Comparison of ENCODE assay signal across 8 cellular contexts in genomic region chr10:112184379-112184778, GRCh38. TPM values are rescaled to one million over a fixed set of nuclear protein-coding genes. Genes with fewer than 3 reads are reported as not detected.
DNase-seq lines count a peak whose midpoint lies in the region; ATAC-seq, FAIRE-seq and TF ChIP-seq lines count a peak whose summit lies in the region.

No MANE protein-coding gene starts in this region.

- peaks cover 23% of the 10 kb centered on the region for H3K4me1 Mint-ChIP-seq in activated T-cell treated with anti-CD3 and anti-CD28 coated beads, Interleukin-2, amount 50 U/mL, for 4 hours (ENCODE audit: low read depth)
- H3K4me1 Mint-ChIP-seq in activated T-helper 1 cell treated with anti-CD3 and anti-CD28 coated beads, Interleukin-12 subunit alpha, Interleukin-12 subunit beta, Interleukin-2, Interleukin-4 antibody, amounts not matched to agents 30 ng/mL and 10 ng/mL and 1 ng/mL, durations not matched to agents 14 hours and 24 hours and 36 hours (ENCODE audit: low read depth), result peaks cover 34% of the 10 kb centered on the region

- H3K27me3 ChIP-seq in tibial artery, result no peaks in the 10 kb centered on the region

- no peaks in the 10 kb centered on the region for H3K9me3 ChIP-seq in kidney (ENCODE audit: control insufficient read depth in 1 of 2, low read length in 2 of 2)
- no peaks in the 10 kb centered on the region for H3K9me3 ChIP-seq in tibial artery

- peaks cover 9% of the 10 kb centered on the region for H3K27me3 Mint-ChIP-seq in activated T-cell treated with anti-CD3 and anti-CD28 coated beads, Interleukin-2, amount 50 U/mL, for 4 hours (ENCODE audit: low read depth)
- H3K27me3 Mint-ChIP-seq in activated T-helper 1 cell treated with anti-CD3 and anti-CD28 coated beads, Interleukin-12 subunit alpha, Interleukin-12 subunit beta, Interleukin-2, Interleukin-4 antibody, amounts not matched to agents 30 ng/mL and 10 ng/mL and 1 ng/mL, durations not matched to agents 14 hours and 24 hours and 36 hours (ENCODE audit: insufficient read depth), result peaks cover 4% of the 10 kb centered on the region

- H3K36me3 ChIP-seq in kidney (ENCODE audit: control insufficient read depth in 1 of 2, insufficient read depth in 2 of 2, low read length in 2 of 2), result no peaks in the 10 kb centered on the region
- H3K36me3 ChIP-seq in tibial artery, result peaks cover 5 to 14% (median 7%) of the 10 kb centered on the region in 3 donors

- TF ChIP-seq CTCF in kidney (IDR thresholded peaks at IDR 0.05; ENCODE audit: borderline replicate concordance, extremely low read depth, insufficient read depth) (no peak), tibial artery (IDR thresholded peaks at IDR 0.05) (no peak)

- intact Hi-C loops in activated T-helper 1 cell treated with anti-CD3 and anti-CD28 coated beads, Interleukin-12 subunit alpha, Interleukin-12 subunit beta, Interleukin-2, Interleukin-4 antibody, amounts not matched to agents 30 ng/mL and 10 ng/mL and 1 ng/mL, durations not matched to agents 14 hours and 24 hours and 36 hours (cut with micrococcal nuclease), result loop anchor here (5.0 to 10.0 kb wide), 3 partner anchors 193 to 1572 kb away; partner anchors contain the start of genes BBIP1 and SHOC2
- intact Hi-C loops in kidney (cut with DNase I) (no loop called here), tibial artery (cut with DNase I; ENCODE audit: low total_unique reads) (loop anchor here (5.0 kb wide), 1 partner anchor 128 kb away; no protein-coding TSS in a partner anchor)

- no peak for DNase-seq in activated T-cell treated with anti-CD3 and anti-CD28 coated beads, Interleukin-2, amount 50 U/mL, for 4 hours
- DNase-seq in activated T-cell treated with anti-CD3 and anti-CD28 coated beads, Interleukin-2, amount 50 U/mL, for 48 hours, result no peak
- DNase-seq in activated T-helper 1 cell treated with anti-CD3 and anti-CD28 coated beads, Interleukin-12 subunit alpha, Interleukin-12 subunit beta, Interleukin-2, Interleukin-4 antibody, amounts not matched to agents 30 ng/mL and 10 ng/mL and 1 ng/mL, durations not matched to agents 14 hours and 24 hours and 36 hours (ENCODE audit: low spot score), result no peak
- DNase-seq in kidney (no peak), tibial artery (no peak), AG20443 (ENCODE audit: low spot score) (no peak), Ammon's horn (ENCODE audit: low spot score) (no peak), T-helper 9 cell (no peak)

- H3K36me3 Mint-ChIP-seq in activated T-cell treated with anti-CD3 and anti-CD28 coated beads, Interleukin-2, amount 50 U/mL, for 4 hours (ENCODE audit: insufficient read depth), result peaks cover 9% of the 10 kb centered on the region
- peaks cover 4% of the 10 kb centered on the region for H3K36me3 Mint-ChIP-seq in activated T-helper 1 cell treated with anti-CD3 and anti-CD28 coated beads, Interleukin-12 subunit alpha, Interleukin-12 subunit beta, Interleukin-2, Interleukin-4 antibody, amounts not matched to agents 30 ng/mL and 10 ng/mL and 1 ng/mL, durations not matched to agents 14 hours and 24 hours and 36 hours (ENCODE audit: low read depth)

- H3K9ac ChIP-seq in kidney (ENCODE audit: low read length in 2 of 2), result peak overlapping the region; percentile 82 to 83

- no peak for ATAC-seq in activated T-cell treated with anti-CD3 and anti-CD28 coated beads, Interleukin-2, amount 50 U/mL, for 4 hours

- H3K4me1 ChIP-seq in kidney (ENCODE audit: control insufficient read depth in 1 of 2, insufficient read depth in 1 of 2, low read depth in 1 of 2, low read length in 2 of 2) (peaks cover 9 to 12% of the 10 kb centered on the region in 2 donors), tibial artery (peaks cover 0 to 30% (median 10%) of the 10 kb centered on the region in 4 donors)

- no peak overlapping the region for H3K27ac Mint-ChIP-seq in activated T-helper 1 cell treated with anti-CD3 and anti-CD28 coated beads, Interleukin-12 subunit alpha, Interleukin-12 subunit beta, Interleukin-2, Interleukin-4 antibody, amounts not matched to agents 30 ng/mL and 10 ng/mL and 1 ng/mL, durations not matched to agents 14 hours and 24 hours and 36 hours

- H3K4me3 Mint-ChIP-seq in activated T-cell treated with anti-CD3 and anti-CD28 coated beads, Interleukin-2, amount 50 U/mL, for 4 hours, result peak overlapping the region; percentile 91
- H3K4me3 Mint-ChIP-seq in activated T-helper 1 cell treated with anti-CD3 and anti-CD28 coated beads, Interleukin-12 subunit alpha, Interleukin-12 subunit beta, Interleukin-2, Interleukin-4 antibody, amounts not matched to agents 30 ng/mL and 10 ng/mL and 1 ng/mL, durations not matched to agents 14 hours and 24 hours and 36 hours, result peak overlapping the region; percentile 86

- H3K27ac ChIP-seq in kidney (ENCODE audit: low read depth in 2 of 2, low read length in 2 of 2) (no peak overlapping the region), tibial artery (peak overlapping the region; percentile 79)

- peak overlapping the region; percentile 88 to 100 for H3K4me3 ChIP-seq in kidney (ENCODE audit: low read length in 2 of 2)
- peak overlapping the region; percentile 89 to 93 for H3K4me3 ChIP-seq in tibial artery

- no peak for FAIRE-seq in kidney (lab: Jason Lieb, UNC)

- H3K9me3 Mint-ChIP-seq in activated T-cell treated with anti-CD3 and anti-CD28 coated beads, Interleukin-2, amount 50 U/mL, for 4 hours, result peaks cover 5% of the 10 kb centered on the region
- peaks cover 9% of the 10 kb centered on the region for H3K9me3 Mint-ChIP-seq in activated T-helper 1 cell treated with anti-CD3 and anti-CD28 coated beads, Interleukin-12 subunit alpha, Interleukin-12 subunit beta, Interleukin-2, Interleukin-4 antibody, amounts not matched to agents 30 ng/mL and 10 ng/mL and 1 ng/mL, durations not matched to agents 14 hours and 24 hours and 36 hours

RNA-seq across cellular contexts. Expression of gene GPAM, which starts 0.8 kb away (rescaled TPM):
- total RNA-seq in activated T-cell treated with anti-CD3 and anti-CD28 coated beads, Interleukin-2, amount 50 U/mL, for 4 hours, result 10 to 100 TPM; 10.4 to 13.2 (median 12.1) TPM
- total RNA-seq in activated T-helper 1 cell treated with anti-CD3 and anti-CD28 coated beads, Interleukin-12 subunit alpha, Interleukin-12 subunit beta, Interleukin-2, Interleukin-4 antibody, amounts not matched to agents 30 ng/mL and 10 ng/mL and 1 ng/mL, durations not matched to agents 14 hours and 24 hours and 36 hours, result 10.2 and 10.5 TPM in 2 replicates
- total RNA-seq in kidney, result 9.9 TPM
- polyA plus RNA-seq in kidney (ENCODE audit: insufficient read depth, low read depth, low replicate concordance), result 4.0 TPM

Comparison
In these comparisons a context has a peak if more than half of its experiments do, and no peak if none do; other contexts are left out.
1. H3K27ac ChIP-seq: peak in tibial artery (2 of 2); none in kidney (0 of 2).